Comparison of ENCODE assay signal across 27 cellular contexts in genomic region chr11:111815489-111815888, GRCh38. TPM values are rescaled to one million over a fixed set of nuclear protein-coding genes. Genes with fewer than 3 reads are reported as not detected.
DNase-seq lines count a peak whose midpoint lies in the region; TF ChIP-seq lines count a peak whose summit lies in the region.
"Had no signal": no experiment of that assay in that cellular context is flagged by ENCODE, and none has a peak within 500 bp of the region (broad histone marks: within the 10 kb centered on the region; RNA-seq: fewer than 3 reads in every experiment).

No MANE protein-coding gene starts in this region.

- H3K36me3 ChIP-seq in muscle layer of colon (ENCODE audit: insufficient read depth, low read length): no peaks in the 10 kb centered on the region
- peaks cover 0 to 6% (median 0%) of the 10 kb centered on the region in 3 donors for H3K36me3 ChIP-seq in tibial artery
- H3K36me3 ChIP-seq: prostate gland, SJSA1 had no signal

- H3K9me3 Mint-ChIP-seq in HFFc6: no peaks in the 10 kb centered on the region
- H3K9me3 Mint-ChIP-seq: activated CD4-positive, alpha-beta memory T cell treated with anti-CD3 and anti-CD28 coated beads for 36 hours; activated naive CD4-positive, alpha-beta T cell treated with anti-CD3 and anti-CD28 coated beads, Interleukin-2, amount 50 U/mL, for 24 hours; activated T-helper 2 cell treated with anti-CD3 and anti-CD28 coated beads, Interferon-gamma antibody, Interleukin-2, Interleukin-4, amounts not matched to agents 10 μg/mL and 5 μg/mL and 100 μg/mL, durations not matched to agents 14 hours and 24 hours and 36 hours; IgD-negative memory B cell; immature natural killer cell; T-cell had no signal

- H3K27me3 Mint-ChIP-seq in HFFc6 (ENCODE audit: insufficient read depth): no peaks in the 10 kb centered on the region
- H3K27me3 Mint-ChIP-seq: activated CD4-positive, alpha-beta memory T cell treated with anti-CD3 and anti-CD28 coated beads for 36 hours; activated naive CD4-positive, alpha-beta T cell treated with anti-CD3 and anti-CD28 coated beads, Interleukin-2, amount 50 U/mL, for 24 hours; IgD-negative memory B cell; T-cell had no signal

- TF ChIP-seq CTCF in HFFc6 (IDR thresholded peaks at IDR 0.05): no peak
- no peak for TF ChIP-seq CTCF in tibial artery (IDR thresholded peaks at IDR 0.05)

- H3K27ac ChIP-seq in muscle layer of colon (ENCODE audit: low read depth, low read length) (peak overlapping the region; percentile 41), tibial artery (peak overlapping the region; percentile 51 to 57)
- H3K27ac ChIP-seq: foreskin keratinocyte, prostate gland, SJSA1, upper lobe of left lung had no signal

- peak; percentile 40 for DNase-seq in HFFc6
- DNase-seq in amniotic epithelial cell (ENCODE audit: low read depth): peak; percentile 75
- DNase-seq in tibial artery: no peak
- DNase-seq in epidermal melanocyte (ENCODE audit: insufficient read length, low spot score): no peak
- DNase-seq in HT-29 (ENCODE audit: low spot score): no peak
- no peak for DNase-seq in NK-92 (lab: John Stamatoyannopoulos, UW; ENCODE audit: unreplicated experiment)
- DNase-seq: activated CD4-positive, alpha-beta memory T cell treated with anti-CD3 and anti-CD28 coated beads for 36 hours; effector memory CD4-positive, alpha-beta T cell; foreskin keratinocyte; GOT3; hippocampal formation; immature natural killer cell; mesenchymal stem cell; NCI-H1105 treated with DMSO at 0.1 percent for 48 hours; NCI-H2029; NCI-H345; RPMI8226; stimulated activated CD4-positive, alpha-beta T cell treated with anti-CD3 and anti-CD28 coated beads, Interleukin-1b, Interleukin-23, amount 100 ng/mL, for 48 hours; T-cell; upper lobe of left lung had no signal

- H3K4me1 Mint-ChIP-seq in HFFc6 (ENCODE audit: low read depth): peaks cover 70% of the 10 kb centered on the region
- H3K4me1 Mint-ChIP-seq: activated naive CD4-positive, alpha-beta T cell treated with anti-CD3 and anti-CD28 coated beads, Interleukin-2, amount 50 U/mL, for 24 hours; immature natural killer cell had no signal

- H3K4me1 ChIP-seq in muscle layer of colon (ENCODE audit: insufficient read depth, low read length): peaks cover 29% of the 10 kb centered on the region
- peaks cover 0 to 31% (median 8%) of the 10 kb centered on the region in 4 donors for H3K4me1 ChIP-seq in tibial artery
- H3K4me1 ChIP-seq: foreskin keratinocyte, prostate gland, SJSA1 had no signal

- H3K27me3 ChIP-seq in muscle layer of colon (ENCODE audit: control insufficient read depth in 1 of 2, insufficient read depth in 2 of 2, low read length in 2 of 2) (no peaks in the 10 kb centered on the region), tibial artery (no peaks in the 10 kb centered on the region)
- H3K27me3 ChIP-seq: foreskin keratinocyte, SJSA1, upper lobe of left lung had no signal

- H3K4me3 Mint-ChIP-seq in HFFc6: peak overlapping the region; percentile 13; the same call in 1 of the 2 replicates
- H3K4me3 Mint-ChIP-seq: activated CD4-positive, alpha-beta memory T cell treated with anti-CD3 and anti-CD28 coated beads for 36 hours; activated naive CD4-positive, alpha-beta T cell treated with anti-CD3 and anti-CD28 coated beads, Interleukin-2, amount 50 U/mL, for 24 hours; IgD-negative memory B cell; immature natural killer cell; T-cell had no signal

- intact Hi-C loops in tibial artery (cut with DNase I; ENCODE audit: low total_unique reads): no loop called here

- peaks cover 6% of the 10 kb centered on the region for H3K36me3 Mint-ChIP-seq in HFFc6 (ENCODE audit: low read depth)
- H3K36me3 Mint-ChIP-seq: activated CD4-positive, alpha-beta memory T cell treated with anti-CD3 and anti-CD28 coated beads for 36 hours had no signal

- no peaks in the 10 kb centered on the region for H3K9me3 ChIP-seq in muscle layer of colon (ENCODE audit: low read length)
- no peaks in the 10 kb centered on the region for H3K9me3 ChIP-seq in tibial artery
- H3K9me3 ChIP-seq: prostate gland, SJSA1, upper lobe of left lung had no signal

- peak overlapping the region; percentile 71 for H3K27ac Mint-ChIP-seq in HFFc6
- H3K27ac Mint-ChIP-seq: activated CD4-positive, alpha-beta memory T cell treated with anti-CD3 and anti-CD28 coated beads for 36 hours; activated naive CD4-positive, alpha-beta T cell treated with anti-CD3 and anti-CD28 coated beads, Interleukin-2, amount 50 U/mL, for 24 hours; activated T-helper 2 cell treated with anti-CD3 and anti-CD28 coated beads, Interferon-gamma antibody, Interleukin-2, Interleukin-4, amounts not matched to agents 10 μg/mL and 5 μg/mL and 100 μg/mL, durations not matched to agents 14 hours and 24 hours and 36 hours; IgD-negative memory B cell; T-cell had no signal

- H3K9ac ChIP-seq in muscle layer of colon (ENCODE audit: low read length): no peak overlapping the region

- H3K4me3 ChIP-seq in muscle layer of colon (ENCODE audit: low read depth in 1 of 2, low read length in 2 of 2): no peak overlapping the region
- H3K4me3 ChIP-seq in tibial artery: no peak overlapping the region
- H3K4me3 ChIP-seq: coronary artery, prostate gland, SJSA1, upper lobe of left lung had no signal

RNA-seq across cellular contexts. Expression of gene PPP2R1B, which starts 49.3 kb away (rescaled TPM):
- 10 to 100 TPM; 41.6 to 50.9 (median 44.3) TPM for total RNA-seq in HFFc6 (2021; fragmentation: NEBNext Ultra II Directional; extraction: Animal tissue kit (Norgen Biotek cat#: 25700))
- 25.9 and 28.7 TPM in 2 replicates for total RNA-seq in HT-29 (2014; rRNA removed; shearing (Covaris generic))

RNA-seq across cellular contexts. Expression of gene ALG9, which starts 55.9 kb away (rescaled TPM):
- 10 to 100 TPM; 31.1 to 44.2 (median 36.5) TPM for total RNA-seq in HFFc6 (2021; fragmentation: NEBNext Ultra II Directional; extraction: Animal tissue kit (Norgen Biotek cat#: 25700))
- total RNA-seq in HT-29 (2014; rRNA removed; shearing (Covaris generic)): 16.5 and 23.9 TPM in 2 replicates

Comparison
In these comparisons a context has a peak if more than half of its experiments do, and no peak if none do; other contexts are left out.
1. DNase-seq: peak in HFFc6 (single experiment) and amniotic epithelial cell (single experiment); none in tibial artery (0 of 2), epidermal melanocyte (single experiment), HT-29 (single experiment) and NK-92 (single experiment).